Comparison of ENCODE assay signal across 24 cellular contexts in genomic region chr15:60412026-60412425, GRCh38.
"Had no signal": no experiment of that assay in that cellular context is flagged by ENCODE, and none has a peak within 500 bp of the region (broad histone marks: within the 10 kb centered on the region; RNA-seq: fewer than 3 reads in every experiment).

No MANE protein-coding gene starts in this region.

- H3K27ac Mint-ChIP-seq: endodermal cell; naive thymus-derived CD4-positive, alpha-beta T cell; nephron progenitor cell; stimulated activated memory B cell treated with anti-CD40 and anti-IgM and Interleukin-4, amounts not matched to agents 10 μg/mL and 1 μg/mL and 100 μg/mL, for 72 hours; stimulated activated naive CD8-positive, alpha-beta T cell treated with anti-CD3 and anti-CD28 coated beads, Interleukin-15, Interleukin-2, amounts not matched to agents 100 ng/mL and 50 ng/mL, for 24 hours had no signal

- H3K9me3 ChIP-seq: neutrophil, spleen, thoracic aorta, transverse colon had no signal

- H3K36me3 Mint-ChIP-seq: stimulated activated memory B cell treated with anti-CD40 and anti-IgM and Interleukin-4, amounts not matched to agents 10 μg/mL and 1 μg/mL and 100 μg/mL, for 72 hours had no signal

- H2AFZ ChIP-seq: hepatocyte had no signal

- H3K27me3 ChIP-seq: foreskin keratinocyte, hepatocyte, neutrophil, spleen, transverse colon had no signal

- H3K9me3 Mint-ChIP-seq: endodermal cell; nephron progenitor cell; stimulated activated memory B cell treated with anti-CD40 and anti-IgM and Interleukin-4, amounts not matched to agents 10 μg/mL and 1 μg/mL and 100 μg/mL, for 72 hours; stimulated activated naive CD8-positive, alpha-beta T cell treated with anti-CD3 and anti-CD28 coated beads, Interleukin-15, Interleukin-2, amounts not matched to agents 100 ng/mL and 50 ng/mL, for 24 hours had no signal

- ATAC-seq: foreskin keratinocyte; left cardiac atrium; left ventricle myocardium superior; naive thymus-derived CD4-positive, alpha-beta T cell; sciatic nerve; stimulated activated memory B cell treated with anti-CD40 and anti-IgM and Interleukin-4, amounts not matched to agents 10 μg/mL and 1 μg/mL and 100 μg/mL, for 72 hours had no signal

- H3K4me2 ChIP-seq: hepatocyte had no signal

- H3K27me3 Mint-ChIP-seq: naive thymus-derived CD4-positive, alpha-beta T cell; stimulated activated memory B cell treated with anti-CD40 and anti-IgM and Interleukin-4, amounts not matched to agents 10 μg/mL and 1 μg/mL and 100 μg/mL, for 72 hours; stimulated activated naive CD8-positive, alpha-beta T cell treated with anti-CD3 and anti-CD28 coated beads, Interleukin-15, Interleukin-2, amounts not matched to agents 100 ng/mL and 50 ng/mL, for 24 hours had no signal

- H3K36me3 ChIP-seq: neutrophil, spleen, thoracic aorta, transverse colon had no signal

- H3K4me3 Mint-ChIP-seq: endodermal cell; naive thymus-derived CD4-positive, alpha-beta T cell; nephron progenitor cell; stimulated activated memory B cell treated with anti-CD40 and anti-IgM and Interleukin-4, amounts not matched to agents 10 μg/mL and 1 μg/mL and 100 μg/mL, for 72 hours; stimulated activated naive CD8-positive, alpha-beta T cell treated with anti-CD3 and anti-CD28 coated beads, Interleukin-15, Interleukin-2, amounts not matched to agents 100 ng/mL and 50 ng/mL, for 24 hours had no signal

- H3K4me3 ChIP-seq: coronary artery, hepatocyte, lung, spleen, thoracic aorta, transverse colon had no signal

- DNase-seq: effector CD4-positive, alpha-beta T cell; endodermal cell; erythroblast; foreskin keratinocyte; head of caudate nucleus; kidney; left cardiac atrium; left ventricle myocardium superior; mesendoderm; naive thymus-derived CD4-positive, alpha-beta T cell; nephron progenitor cell; spleen; stimulated activated CD4-positive, alpha-beta T cell treated with anti-CD3 and anti-CD28 coated beads, Interleukin-15, amount 100 ng/mL, for 24 hours; stimulated activated CD4-positive, alpha-beta T cell treated with anti-CD3 and anti-CD28 coated beads, Interleukin-1b, Interleukin-23, amount 100 ng/mL, for 48 hours; stimulated activated CD4-positive, alpha-beta T cell treated with anti-CD3 and anti-CD28 coated beads, Interleukin-4, amount 100 ng/mL, for 24 hours; transverse colon had no signal

- H3K27ac ChIP-seq: foreskin keratinocyte, hepatocyte, neutrophil, spleen, thoracic aorta, transverse colon had no signal
